ENCODE assay signal across 1 cellular context in genomic region chr2:95121495-95122196, GRCh38.
A peak's percentile ranks its signal among the peaks of the same experiment; 100 is the strongest.
TF ChIP-seq lines count a peak whose summit lies in the region.

MRPS5 (minus strand) TSS chr2:95121808; CDS start chr2:95121791, 17 bp downstream.

TF ChIP-seq in K562, 482 proteins besides CTCF, POLR2A, EP300 and RAD21 (continued from another document and continues in another):
- TF ChIP-seq, protein P1, sequence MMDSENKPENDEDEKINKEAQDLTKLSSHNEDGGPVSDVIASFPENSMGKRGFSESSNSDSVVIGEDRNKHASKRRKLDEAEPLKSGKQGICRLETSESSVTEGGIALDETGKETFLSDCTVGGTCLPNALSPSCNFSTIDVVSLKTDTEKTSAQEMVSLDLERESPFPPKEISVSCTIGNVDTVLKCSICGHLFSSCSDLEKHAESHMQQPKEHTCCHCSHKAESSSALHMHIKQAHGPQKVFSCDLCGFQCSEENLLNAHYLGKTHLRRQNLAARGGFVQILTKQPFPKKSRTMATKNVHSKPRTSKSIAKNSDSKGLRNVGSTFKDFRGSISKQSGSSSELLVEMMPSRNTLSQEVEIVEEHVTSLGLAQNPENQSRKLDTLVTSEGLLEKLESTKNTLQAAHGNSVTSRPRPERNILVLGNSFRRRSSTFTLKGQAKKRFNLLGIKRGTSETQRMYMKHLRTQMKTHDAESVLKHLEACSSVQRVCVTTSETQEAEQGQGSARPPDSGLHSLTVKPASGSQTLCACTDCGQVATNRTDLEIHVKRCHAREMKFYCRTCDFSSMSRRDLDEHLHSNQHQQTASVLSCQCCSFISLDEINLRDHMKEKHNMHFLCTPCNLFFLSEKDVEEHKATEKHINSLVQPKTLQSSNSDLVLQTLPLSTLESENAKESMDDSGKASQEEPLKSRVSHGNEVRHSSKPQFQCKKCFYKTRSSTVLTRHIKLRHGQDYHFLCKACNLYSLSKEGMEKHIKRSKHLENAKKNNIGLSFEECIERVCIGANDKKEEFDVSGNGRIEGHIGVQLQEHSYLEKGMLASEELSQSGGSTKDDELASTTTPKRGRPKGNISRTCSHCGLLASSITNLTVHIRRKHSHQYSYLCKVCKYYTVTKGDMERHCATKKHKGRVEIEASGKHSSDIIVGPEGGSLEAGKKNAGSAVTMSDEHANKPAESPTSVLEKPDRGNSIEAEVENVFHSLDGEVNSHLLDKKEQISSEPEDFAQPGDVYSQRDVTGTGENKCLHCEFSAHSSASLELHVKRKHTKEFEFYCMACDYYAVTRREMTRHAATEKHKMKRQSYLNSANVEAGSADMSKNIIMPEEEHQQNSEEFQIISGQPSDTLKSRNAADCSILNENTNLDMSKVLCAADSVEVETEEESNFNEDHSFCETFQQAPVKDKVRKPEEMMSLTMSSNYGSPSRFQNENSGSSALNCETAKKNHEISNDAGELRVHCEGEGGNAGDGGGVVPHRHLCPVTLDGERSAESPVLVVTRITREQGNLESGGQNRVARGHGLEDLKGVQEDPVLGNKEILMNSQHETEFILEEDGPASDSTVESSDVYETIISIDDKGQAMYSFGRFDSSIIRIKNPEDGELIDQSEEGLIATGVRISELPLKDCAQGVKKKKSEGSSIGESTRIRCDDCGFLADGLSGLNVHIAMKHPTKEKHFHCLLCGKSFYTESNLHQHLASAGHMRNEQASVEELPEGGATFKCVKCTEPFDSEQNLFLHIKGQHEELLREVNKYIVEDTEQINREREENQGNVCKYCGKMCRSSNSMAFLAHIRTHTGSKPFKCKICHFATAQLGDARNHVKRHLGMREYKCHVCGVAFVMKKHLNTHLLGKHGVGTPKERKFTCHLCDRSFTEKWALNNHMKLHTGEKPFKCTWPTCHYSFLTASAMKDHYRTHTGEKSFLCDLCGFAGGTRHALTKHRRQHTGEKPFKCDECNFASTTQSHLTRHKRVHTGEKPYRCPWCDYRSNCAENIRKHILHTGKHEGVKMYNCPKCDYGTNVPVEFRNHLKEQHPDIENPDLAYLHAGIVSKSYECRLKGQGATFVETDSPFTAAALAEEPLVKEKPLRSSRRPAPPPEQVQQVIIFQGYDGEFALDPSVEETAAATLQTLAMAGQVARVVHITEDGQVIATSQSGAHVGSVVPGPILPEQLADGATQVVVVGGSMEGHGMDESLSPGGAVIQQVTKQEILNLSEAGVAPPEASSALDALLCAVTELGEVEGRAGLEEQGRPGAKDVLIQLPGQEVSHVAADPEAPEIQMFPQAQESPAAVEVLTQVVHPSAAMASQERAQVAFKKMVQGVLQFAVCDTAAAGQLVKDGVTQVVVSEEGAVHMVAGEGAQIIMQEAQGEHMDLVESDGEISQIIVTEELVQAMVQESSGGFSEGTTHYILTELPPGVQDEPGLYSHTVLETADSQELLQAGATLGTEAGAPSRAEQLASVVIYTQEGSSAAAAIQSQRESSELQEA (IDR thresholded peaks at IDR 0.05; ENCODE audit: low read depth), result no peak
- TF ChIP-seq ELF2 (CRISPR knock-in tag; IDR thresholded peaks at IDR 0.05) (no peak), RBM15 (IDR thresholded peaks at IDR 0.05; ENCODE audit: insufficient read depth, low read length) (no peak), CBX5 (IDR thresholded peaks at IDR 0.05; ENCODE audit: borderline replicate concordance, low read depth) (0 out of 2 replicates have a peak, but pooled peaks have one; percentile 34), NR1H2 (CRISPR knock-in tag; IDR thresholded peaks at IDR 0.05) (no peak), SMAD1 (IDR thresholded peaks at IDR 0.05; ENCODE audit: low read depth, low read length, partially characterized antibody) (no peak), PURB (CRISPR knock-in tag; IDR thresholded peaks at IDR 0.05; ENCODE audit: low read depth) (no peak), FUS (optimal IDR thresholded peaks at IDR 0.05; ENCODE audit: low read depth, low read length) (no peak), RCOR1 (IDR thresholded peaks at IDR 0.05; ENCODE audit: borderline replicate concordance in 1 of 2, low read depth in 2 of 2, low read length in 2 of 2) (peak in 1 of 2 experiments; percentile 76; a peak in 2 of 4 replicates), RFX7 (CRISPR knock-in tag; IDR thresholded peaks at IDR 0.05) (no peak), MTA3 (IDR thresholded peaks at IDR 0.05; ENCODE audit: borderline replicate concordance) (0 out of 2 replicates have a peak, but pooled peaks have one; percentile 69), ESRRA (IDR thresholded peaks at IDR 0.05; ENCODE audit: borderline replicate concordance, low read depth) (peak; percentile 85), SPI1 (IDR thresholded peaks at IDR 0.05; ENCODE audit: borderline replicate concordance, low read depth, low read length) (no peak), ZNF644 (tag; IDR thresholded peaks at IDR 0.05; ENCODE audit: low read depth) (no peak), PTBP1 (IDR thresholded peaks at IDR 0.05; ENCODE audit: low read depth, low read length) (peak; percentile 93), SIN3B (IDR thresholded peaks at IDR 0.05; ENCODE audit: low read depth) (peak; percentile 66), NCOA1 (IDR thresholded peaks at IDR 0.05; ENCODE audit: low read depth) (no peak; the same call in 1 of the 2 replicates), SNIP1 (IDR thresholded peaks at IDR 0.05; ENCODE audit: low read depth) (no peak), STAT5A (IDR thresholded peaks at IDR 0.05; ENCODE audit: borderline replicate concordance, low read length) (no peak), EGR1 (conservative IDR thresholded peaks at IDR 0.05) (peak; percentile 69), ATF3 (IDR thresholded peaks at IDR 0.05) (no peak), ATF3 (CRISPR knock-in tag; conservative IDR thresholded peaks at IDR 0.05) (no peak), SMC3 (conservative IDR thresholded peaks at IDR 0.05; ENCODE audit: insufficient read depth, low read depth, low read length) (0 out of 2 replicates have a peak, but pooled peaks have one; percentile 3), BHLHE40 (IDR thresholded peaks at IDR 0.05; ENCODE audit: low read length) (no peak), KDM4B (IDR thresholded peaks at IDR 0.05; ENCODE audit: borderline replicate concordance in 2 of 2, low read depth in 1 of 2) (peak in 1 of 2 experiments; percentile 16; a peak in 1 of 4 replicates), ZBTB1 (CRISPR knock-in tag; IDR thresholded peaks at IDR 0.05; ENCODE audit: borderline replicate concordance, low read depth) (no peak), ZNF436 (CRISPR knock-in tag; IDR thresholded peaks at IDR 0.05) (no peak), ARNT (IDR thresholded peaks at IDR 0.05) (no peak), ZNF239 (CRISPR knock-in tag; IDR thresholded peaks at IDR 0.05) (no peak), NELFE (IDR thresholded peaks at IDR 0.05; ENCODE audit: insufficient read depth, insufficient read length) (no peak), E2F4 (CRISPR knock-in tag; IDR thresholded peaks at IDR 0.05; ENCODE audit: low read depth) (0 out of 2 replicates have a peak, but pooled peaks have one; percentile 39), MTA2 (IDR thresholded peaks at IDR 0.05; ENCODE audit: low read depth) (no peak; the same call in 1 of the 2 replicates), RB1 (IDR thresholded peaks at IDR 0.05; ENCODE audit: low read depth) (peak; percentile 97), HMBOX1 (IDR thresholded peaks at IDR 0.05) (no peak), L3MBTL2 (IDR thresholded peaks at IDR 0.05) (peak; percentile 66), MYC (IDR thresholded peaks at IDR 0.05; ENCODE audit: low read depth, low read length) (peak; percentile 78; the same call in 1 of the 2 replicates), MYC (CRISPR knock-in tag; IDR thresholded peaks at IDR 0.05; ENCODE audit: borderline replicate concordance, low read depth) (no peak), POLR2B (IDR thresholded peaks at IDR 0.05; ENCODE audit: low read depth, partially characterized antibody) (peak; percentile 48), TCF7L2 (IDR thresholded peaks at IDR 0.05; ENCODE audit: low read depth, low read length) (no peak), TOE1 (IDR thresholded peaks at IDR 0.05; ENCODE audit: borderline replicate concordance) (no peak), TOE1 (CRISPR knock-in tag; IDR thresholded peaks at IDR 0.05; ENCODE audit: borderline replicate concordance, low read depth) (no peak), ETV5 (CRISPR knock-in tag; IDR thresholded peaks at IDR 0.05; ENCODE audit: low read depth) (no peak), KDM1A (IDR thresholded peaks at IDR 0.05) (peak; percentile 83 to 93)
- TF ChIP-seq, protein P2, sequence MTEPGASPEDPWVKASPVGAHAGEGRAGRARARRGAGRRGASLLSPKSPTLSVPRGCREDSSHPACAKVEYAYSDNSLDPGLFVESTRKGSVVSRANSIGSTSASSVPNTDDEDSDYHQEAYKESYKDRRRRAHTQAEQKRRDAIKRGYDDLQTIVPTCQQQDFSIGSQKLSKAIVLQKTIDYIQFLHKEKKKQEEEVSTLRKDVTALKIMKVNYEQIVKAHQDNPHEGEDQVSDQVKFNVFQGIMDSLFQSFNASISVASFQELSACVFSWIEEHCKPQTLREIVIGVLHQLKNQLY (CRISPR knock-in tag; conservative IDR thresholded peaks at IDR 0.05), result no peak
- TF ChIP-seq, protein P3, sequence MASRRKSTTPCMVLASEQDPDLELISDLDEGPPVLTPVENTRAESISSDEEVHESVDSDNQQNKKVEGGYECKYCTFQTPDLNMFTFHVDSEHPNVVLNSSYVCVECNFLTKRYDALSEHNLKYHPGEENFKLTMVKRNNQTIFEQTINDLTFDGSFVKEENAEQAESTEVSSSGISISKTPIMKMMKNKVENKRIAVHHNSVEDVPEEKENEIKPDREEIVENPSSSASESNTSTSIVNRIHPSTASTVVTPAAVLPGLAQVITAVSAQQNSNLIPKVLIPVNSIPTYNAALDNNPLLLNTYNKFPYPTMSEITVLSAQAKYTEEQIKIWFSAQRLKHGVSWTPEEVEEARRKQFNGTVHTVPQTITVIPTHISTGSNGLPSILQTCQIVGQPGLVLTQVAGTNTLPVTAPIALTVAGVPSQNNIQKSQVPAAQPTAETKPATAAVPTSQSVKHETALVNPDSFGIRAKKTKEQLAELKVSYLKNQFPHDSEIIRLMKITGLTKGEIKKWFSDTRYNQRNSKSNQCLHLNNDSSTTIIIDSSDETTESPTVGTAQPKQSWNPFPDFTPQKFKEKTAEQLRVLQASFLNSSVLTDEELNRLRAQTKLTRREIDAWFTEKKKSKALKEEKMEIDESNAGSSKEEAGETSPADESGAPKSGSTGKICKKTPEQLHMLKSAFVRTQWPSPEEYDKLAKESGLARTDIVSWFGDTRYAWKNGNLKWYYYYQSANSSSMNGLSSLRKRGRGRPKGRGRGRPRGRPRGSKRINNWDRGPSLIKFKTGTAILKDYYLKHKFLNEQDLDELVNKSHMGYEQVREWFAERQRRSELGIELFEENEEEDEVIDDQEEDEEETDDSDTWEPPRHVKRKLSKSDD (conservative IDR thresholded peaks at IDR 0.05; ENCODE audit: low read length), result no peak
- TF ChIP-seq, protein P4, sequence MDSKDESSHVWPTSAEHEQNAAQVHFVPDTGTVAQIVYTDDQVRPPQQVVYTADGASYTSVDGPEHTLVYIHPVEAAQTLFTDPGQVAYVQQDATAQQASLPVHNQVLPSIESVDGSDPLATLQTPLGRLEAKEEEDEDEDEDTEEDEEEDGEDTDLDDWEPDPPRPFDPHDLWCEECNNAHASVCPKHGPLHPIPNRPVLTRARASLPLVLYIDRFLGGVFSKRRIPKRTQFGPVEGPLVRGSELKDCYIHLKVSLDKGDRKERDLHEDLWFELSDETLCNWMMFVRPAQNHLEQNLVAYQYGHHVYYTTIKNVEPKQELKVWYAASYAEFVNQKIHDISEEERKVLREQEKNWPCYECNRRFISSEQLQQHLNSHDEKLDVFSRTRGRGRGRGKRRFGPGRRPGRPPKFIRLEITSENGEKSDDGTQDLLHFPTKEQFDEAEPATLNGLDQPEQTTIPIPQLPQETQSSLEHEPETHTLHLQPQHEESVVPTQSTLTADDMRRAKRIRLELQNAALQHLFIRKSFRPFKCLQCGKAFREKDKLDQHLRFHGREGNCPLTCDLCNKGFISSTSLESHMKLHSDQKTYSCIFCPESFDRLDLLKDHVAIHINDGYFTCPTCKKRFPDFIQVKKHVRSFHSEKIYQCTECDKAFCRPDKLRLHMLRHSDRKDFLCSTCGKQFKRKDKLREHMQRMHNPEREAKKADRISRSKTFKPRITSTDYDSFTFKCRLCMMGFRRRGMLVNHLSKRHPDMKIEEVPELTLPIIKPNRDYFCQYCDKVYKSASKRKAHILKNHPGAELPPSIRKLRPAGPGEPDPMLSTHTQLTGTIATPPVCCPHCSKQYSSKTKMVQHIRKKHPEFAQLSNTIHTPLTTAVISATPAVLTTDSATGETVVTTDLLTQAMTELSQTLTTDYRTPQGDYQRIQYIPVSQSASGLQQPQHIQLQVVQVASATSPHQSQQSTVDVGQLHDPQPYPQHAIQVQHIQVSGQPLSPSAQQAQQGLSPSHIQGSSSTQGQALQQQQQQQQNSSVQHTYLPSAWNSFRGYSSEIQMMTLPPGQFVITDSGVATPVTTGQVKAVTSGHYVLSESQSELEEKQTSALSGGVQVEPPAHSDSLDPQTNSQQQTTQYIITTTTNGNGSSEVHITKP (IDR thresholded peaks at IDR 0.05; ENCODE audit: partially characterized antibody), result no peak
